Comparison of ENCODE assay signal across 11 cellular contexts in the genomic region with DNA sequence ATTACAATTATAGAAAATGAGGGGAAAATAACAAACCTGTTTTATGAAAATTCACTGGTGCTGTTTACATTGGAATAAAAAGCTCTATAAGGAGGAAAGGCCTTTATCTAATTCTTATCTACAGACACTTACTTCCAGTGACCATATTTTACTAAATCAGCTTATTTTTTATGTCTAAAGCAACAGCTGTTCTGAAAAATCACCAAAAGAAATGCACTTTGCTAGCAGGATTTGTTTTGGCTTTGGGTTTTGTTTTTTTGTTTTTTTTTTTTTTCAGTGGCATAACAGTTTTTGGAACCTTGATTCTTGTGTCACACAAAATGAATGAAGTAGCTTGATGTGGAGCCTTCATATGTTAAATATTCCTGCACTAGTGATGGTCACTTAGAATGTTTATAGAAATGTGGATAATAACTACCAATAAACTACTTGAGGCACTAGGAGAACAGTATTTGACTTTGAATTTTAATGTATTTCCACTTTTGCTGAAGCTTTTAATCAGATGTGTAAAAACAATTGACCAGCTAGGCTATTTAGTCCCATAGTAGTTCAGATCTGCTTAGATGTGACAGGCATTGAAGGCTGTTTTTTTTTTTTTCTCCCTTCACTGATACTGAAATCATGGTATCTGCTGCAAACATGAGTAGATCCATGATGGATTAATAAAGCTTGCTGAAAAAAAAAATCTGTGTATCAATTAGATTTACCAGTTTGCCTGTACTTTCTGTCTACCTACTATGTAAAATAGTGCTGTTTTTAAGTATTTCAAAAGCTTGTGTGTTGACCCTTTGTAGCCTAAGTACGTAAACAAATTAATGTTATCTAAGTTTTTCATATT. TPM values are rescaled to one million over a fixed set of nuclear protein-coding genes. Genes with fewer than 3 reads are reported as not detected.
A peak's percentile ranks its signal among the peaks of the same experiment; 100 is the strongest.
DNase-seq lines count a peak whose midpoint lies in the region; ATAC-seq, FAIRE-seq and TF ChIP-seq lines count a peak whose summit lies in the region.
"Had no signal": no experiment of that assay in that cellular context is flagged by ENCODE, and none has a peak within 500 bp of the region (broad histone marks: within the 10 kb centered on the region; RNA-seq: fewer than 3 reads in every experiment).

No MANE protein-coding gene starts in this region.

- no peaks in the 10 kb centered on the region for H3K36me3 ChIP-seq in sigmoid colon

- no peak for TF ChIP-seq POLR2A in sigmoid colon (IDR thresholded peaks at IDR 0.05)

- TF ChIP-seq CTCF in WI38 (IDR thresholded peaks at IDR 0.05; ENCODE audit: low read depth, low read length) (no peak), fibroblast of villous mesenchyme (IDR thresholded peaks at IDR 0.05; ENCODE audit: insufficient read depth, low read depth, low read length) (no peak), sigmoid colon (IDR thresholded peaks at IDR 0.05) (no peak)

- H3K9me3 ChIP-seq in sigmoid colon, result no peaks in the 10 kb centered on the region

- H3K27me3 ChIP-seq in sigmoid colon, result no peaks in the 10 kb centered on the region

- no peak for TF ChIP-seq EP300 in sigmoid colon (IDR thresholded peaks at IDR 0.05)

- H3K4me1 ChIP-seq in sigmoid colon, result peaks cover 0 to 32% (median 10%) of the 10 kb centered on the region in 4 donors

- ATAC-seq in HG02610 (IDR thresholded peaks at IDR 0.05; ENCODE audit: unreplicated experiment), result no peak
- ATAC-seq in HG03045 (IDR thresholded peaks at IDR 0.05; ENCODE audit: unreplicated experiment), result no peak
- no peak for ATAC-seq in GM21529 (IDR thresholded peaks at IDR 0.05; ENCODE audit: unreplicated experiment)

- DNase-seq in GM19239 (ENCODE audit: insufficient read length, low spot score) (no peak), fibroblast of villous mesenchyme (ENCODE audit: low read depth) (no peak), sigmoid colon (no peak), NCI-H526 treated with DMSO at 0.1 percent for 48 hours (lab: John Stamatoyannopoulos, UW) (no peak)
- DNase-seq: NCI-H2029, nucleus accumbens had no signal

- no peak overlapping the region for H3K27ac ChIP-seq in sigmoid colon

- WGBS in sigmoid colon, 2 donors, result 90 to 96% methylated on average over 1 of the region's 1 CpG

- H3K4me3 ChIP-seq in WI38 (ENCODE audit: low read depth, low read length) (peak overlapping the region; percentile 46), fibroblast of villous mesenchyme (ENCODE audit: low read depth, low read length) (peak overlapping the region; percentile 97), sigmoid colon (peak overlapping the region in 3 of 4 donors; percentile 21 to 99 (median 74))

- FAIRE-seq in GM19239 (lab: Jason Lieb, UNC), result peak; percentile 23
- FAIRE-seq: urothelium cell line had no signal

- intact Hi-C loops in sigmoid colon (cut with DNase I), result no loop called here

RNA-seq across cellular contexts. Expression of a gene that starts 2.8 kb away (rescaled TPM):
- total RNA-seq in fibroblast of villous mesenchyme, result 17.7 and 24.6 TPM in 2 replicates
- 10 to 100 TPM; 33.2 to 42.8 (median 35.7) TPM for total RNA-seq in sigmoid colon
- 100 to 1,000 TPM in 1 of 3 donors, 10 to 100 TPM in 2; 60.7 to 124 (median 98.5) TPM for polyA plus RNA-seq in sigmoid colon

Comparison
In these comparisons a context has a peak if more than half of its experiments do, and no peak if none do; other contexts are left out.
1. H3K4me3 ChIP-seq: peak in every context shown above with its lines; median percentile 97 in fibroblast of villous mesenchyme; 74 in sigmoid colon; 46 in WI38.